Comparison of ENCODE assay signal across 9 cellular contexts in genomic region chr2:7430421-7430868, GRCh38.
DNase-seq lines count a peak whose midpoint lies in the region; ATAC-seq and TF ChIP-seq lines count a peak whose summit lies in the region.
"Had no signal": no experiment of that assay in that cellular context is flagged by ENCODE, and none has a peak within 500 bp of the region (broad histone marks: within the 10 kb centered on the region; RNA-seq: fewer than 3 reads in every experiment).

No MANE protein-coding gene starts in this region.

- no peak for TF ChIP-seq CTCF in mesothelial cell of epicardium (IDR thresholded peaks at IDR 0.05; ENCODE audit: unreplicated experiment)

- H3K4me2 ChIP-seq in BLaER1, result peak overlapping the region; percentile 89

- peaks cover 14% of the 10 kb centered on the region; the same call in 1 of the 2 replicates for H3K9me3 ChIP-seq in BLaER1

- peaks cover 9% of the 10 kb centered on the region for H3K27me3 Mint-ChIP-seq in mesothelial cell of epicardium (ENCODE audit: low read depth)

- H3K4me3 Mint-ChIP-seq in mesothelial cell of epicardium, result peak overlapping the region; percentile 70

- H3K9ac ChIP-seq in BLaER1, result peak overlapping the region; percentile 65

- peak overlapping the region; percentile 52 for H3K4me3 ChIP-seq in BLaER1

- H3K36me3 Mint-ChIP-seq in activated naive CD4-positive, alpha-beta T cell treated with anti-CD3 and anti-CD28 coated beads, Interleukin-2, amount 50 U/mL, for 72 hours, result peaks cover 33 to 35% of the 10 kb centered on the region in 2 donors
- H3K36me3 Mint-ChIP-seq in mesothelial cell of epicardium, result peaks cover 3% of the 10 kb centered on the region

- peak; percentile 11 for ATAC-seq in HG02610 (IDR thresholded peaks at IDR 0.05; ENCODE audit: unreplicated experiment)
- peak in 1 of 2 donors; percentile 49 for ATAC-seq in activated naive CD4-positive, alpha-beta T cell treated with anti-CD3 and anti-CD28 coated beads, Interleukin-2, amount 50 U/mL, for 72 hours

- H3K4me1 Mint-ChIP-seq in mesothelial cell of epicardium, result peaks cover 15% of the 10 kb centered on the region

- H3K9me3 Mint-ChIP-seq in activated naive CD4-positive, alpha-beta T cell treated with anti-CD3 and anti-CD28 coated beads, Interleukin-2, amount 50 U/mL, for 72 hours, result peaks cover 16 to 21% of the 10 kb centered on the region in 2 donors
- peaks cover 13% of the 10 kb centered on the region for H3K9me3 Mint-ChIP-seq in mesothelial cell of epicardium

- no peaks in the 10 kb centered on the region for H3K36me3 ChIP-seq in BLaER1

- peak overlapping the region; percentile 86 to 93 for H3K27ac Mint-ChIP-seq in activated naive CD4-positive, alpha-beta T cell treated with anti-CD3 and anti-CD28 coated beads, Interleukin-2, amount 50 U/mL, for 72 hours
- no peak overlapping the region for H3K27ac Mint-ChIP-seq in mesothelial cell of epicardium

- no peaks in the 10 kb centered on the region for H4K20me1 ChIP-seq in BLaER1

- in situ Hi-C loops in ACHN (cut with HindIII; ENCODE audit: low pct_ligation_motif_present, low pct_unique_long_range_greater_than_20kb, low sequenced_read_pairs), result no loop called here

- no peak for DNase-seq in activated naive CD4-positive, alpha-beta T cell treated with anti-CD3 and anti-CD28 coated beads, Interleukin-2, amount 50 U/mL, for 72 hours (ENCODE audit: low spot score in 2 of 2)
- DNase-seq in mesothelial cell of epicardium (ENCODE audit: low spot score in 2 of 2, unreplicated experiment in 2 of 2) (no peak), ACHN (no peak), amniotic stem cell (lab: John Stamatoyannopoulos, UW) (no peak), NCI-H2107 treated with DMSO at 0.1 percent for 48 hours (lab: John Stamatoyannopoulos, UW; ENCODE audit: unreplicated experiment) (no peak), middle frontal gyrus (ENCODE audit: extremely low spot score, low spot score) (no peak)

- peaks cover 44% of the 10 kb centered on the region for H3K4me1 ChIP-seq in BLaER1

- H3K27me3 ChIP-seq in BLaER1, result peaks cover 12% of the 10 kb centered on the region; the same call in 1 of the 2 replicates

- H3K27ac ChIP-seq in BLaER1, result peak overlapping the region; percentile 72
- H3K27ac ChIP-seq: C4-2B had no signal
